ENCODE assay signal across 1 cellular context in the genomic region with DNA sequence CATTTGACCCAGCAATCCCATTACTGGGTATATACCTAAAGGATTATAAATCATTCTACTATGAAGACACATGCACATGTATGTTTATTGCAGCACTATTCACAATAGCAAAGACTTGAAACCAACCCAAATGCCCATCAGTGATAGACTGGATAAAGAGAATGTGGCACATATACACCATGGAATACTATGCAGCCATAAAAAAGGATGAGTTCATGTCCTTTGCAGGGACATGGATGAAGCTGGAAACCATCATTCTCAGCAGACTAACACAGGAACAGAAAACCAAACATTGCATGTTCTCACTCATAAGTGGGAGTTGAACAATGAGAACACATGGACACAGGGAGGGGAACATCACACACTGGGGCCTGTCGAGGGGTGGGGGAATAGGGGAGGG. TPM values are rescaled to one million over a fixed set of nuclear protein-coding genes. Genes with fewer than 3 reads are reported as not detected.
"Had no signal": no experiment of that assay in that cellular context is flagged by ENCODE, and none has a peak within 500 bp of the region (broad histone marks: within the 10 kb centered on the region; RNA-seq: fewer than 3 reads in every experiment).

No MANE protein-coding gene starts in this region.

RNA-seq across cellular contexts. Expression of gene TACSTD2, which starts 13.3 kb away (rescaled TPM):
- total RNA-seq: H4 had no signal
